17 cellular contexts compared by ENCODE assay signal in genomic region chr5:131386124-131386523, GRCh38.
DNase-seq lines count a peak whose midpoint lies in the region; ATAC-seq and TF ChIP-seq lines count a peak whose summit lies in the region.
"Had no signal": no experiment of that assay in that cellular context is flagged by ENCODE, and none has a peak within 500 bp of the region (broad histone marks: within the 10 kb centered on the region; RNA-seq: fewer than 3 reads in every experiment).

No MANE protein-coding gene starts in this region.

- peaks cover 76 to 99% (median 88%) of the 10 kb centered on the region in 3 donors for H3K4me1 Mint-ChIP-seq in CD8-positive, alpha-beta memory T cell
- H3K4me1 Mint-ChIP-seq in naive thymus-derived CD8-positive, alpha-beta T cell: peaks cover 36 to 92% (median 83%) of the 10 kb centered on the region in 4 donors

- H3K4me1 ChIP-seq in CD8-positive, alpha-beta memory T cell (ENCODE audit: insufficient read depth, low read length): peaks cover 49% of the 10 kb centered on the region

- no peak overlapping the region for H3K4me3 Mint-ChIP-seq in CD8-positive, alpha-beta memory T cell
- H3K4me3 Mint-ChIP-seq in naive thymus-derived CD8-positive, alpha-beta T cell: peak overlapping the region in 1 of 10 donors; percentile 36
- H3K4me3 Mint-ChIP-seq: activated CD4-positive, alpha-beta T cell treated with anti-CD3 and anti-CD28 coated beads, Interleukin-2, amount 10 ng/mL, durations not matched to agents 7 days and 5 days; type B pancreatic cell had no signal

- peak overlapping the region in 7 of 8 donors; percentile 45 to 97 (median 89) for H3K27ac Mint-ChIP-seq in CD8-positive, alpha-beta memory T cell
- peak overlapping the region in 9 of 10 donors; percentile 61 to 100 (median 86) for H3K27ac Mint-ChIP-seq in naive thymus-derived CD8-positive, alpha-beta T cell

- no peaks in the 10 kb centered on the region for H3K27me3 Mint-ChIP-seq in CD8-positive, alpha-beta memory T cell
- H3K27me3 Mint-ChIP-seq in naive thymus-derived CD8-positive, alpha-beta T cell: no peaks in the 10 kb centered on the region
- H3K27me3 Mint-ChIP-seq: activated CD4-positive, alpha-beta T cell treated with anti-CD3 and anti-CD28 coated beads, Interleukin-2, amount 10 ng/mL, durations not matched to agents 7 days and 5 days; type B pancreatic cell had no signal

- ATAC-seq in naive thymus-derived CD8-positive, alpha-beta T cell: no peak
- ATAC-seq in HG03139 (IDR thresholded peaks at IDR 0.05; ENCODE audit: unreplicated experiment): no peak
- ATAC-seq: esophagus mucosa, sciatic nerve had no signal

- no peaks in the 10 kb centered on the region for H3K9me3 Mint-ChIP-seq in CD8-positive, alpha-beta memory T cell
- H3K9me3 Mint-ChIP-seq in naive thymus-derived CD8-positive, alpha-beta T cell: peaks cover 0 to 1% (median 0%) of the 10 kb centered on the region in 9 donors
- H3K9me3 Mint-ChIP-seq: activated CD4-positive, alpha-beta T cell treated with anti-CD3 and anti-CD28 coated beads, Interleukin-2, amount 10 ng/mL, durations not matched to agents 7 days and 5 days; type B pancreatic cell had no signal

- H3K27ac ChIP-seq in C4-2B (peak overlapping the region; percentile 25; the same call in 1 of the 2 replicates), cingulate gyrus (ENCODE audit: low read depth, low read length) (peak overlapping the region; percentile 6)
- H3K27ac ChIP-seq in CD8-positive, alpha-beta memory T cell (ENCODE audit: low read depth, low read length): no peak overlapping the region
- H3K27ac ChIP-seq: SJCRH30 had no signal

- no peak overlapping the region for H3K4me3 ChIP-seq in CD8-positive, alpha-beta memory T cell (ENCODE audit: low read length)
- H3K4me3 ChIP-seq: SJCRH30 had no signal

- TF ChIP-seq CTCF in C4-2B (conservative IDR thresholded peaks at IDR 0.05): no peak

- no peaks in the 10 kb centered on the region for H3K9me3 ChIP-seq in CD8-positive, alpha-beta memory T cell (ENCODE audit: low read length)
- H3K9me3 ChIP-seq: SJCRH30 had no signal

- DNase-seq in CD8-positive, alpha-beta memory T cell: no peak
- DNase-seq in naive thymus-derived CD8-positive, alpha-beta T cell: no peak
- DNase-seq in NCI-H774 (lab: John Stamatoyannopoulos, UW) (no peak), AG08396 (ENCODE audit: low spot score) (no peak), H4 (ENCODE audit: low spot score) (no peak)
- DNase-seq: activated CD4-positive, alpha-beta T cell treated with anti-CD3 and anti-CD28 coated beads, Interleukin-2, amount 10 ng/mL, durations not matched to agents 7 days and 5 days; MM.1S; NCI-H187; stimulated activated CD4-positive, alpha-beta T cell treated with anti-CD3 and anti-CD28 coated beads, Interleukin-4, amount 100 ng/mL, for 24 hours; stimulated activated CD8-positive, alpha-beta memory T cell treated with anti-CD3 and anti-CD28 coated beads, Interleukin-4, amount 100 ng/mL, for 48 hours had no signal

- H3K27me3 ChIP-seq in CD8-positive, alpha-beta memory T cell (ENCODE audit: insufficient read depth, low read length, poor library complexity, severe bottlenecking): no peaks in the 10 kb centered on the region
- H3K27me3 ChIP-seq: SJCRH30 had no signal

- CTCF ChIA-PET in CD8-positive, alpha-beta memory T cell (lab: Charles Lee): interaction anchor here (1.2 to 1.7 kb wide), 4 partner anchors 10 to 277 kb away, joined by 3 read pairs; no protein-coding TSS in a partner anchor

- H3K36me3 ChIP-seq in CD8-positive, alpha-beta memory T cell (ENCODE audit: insufficient read depth, low read length): peaks cover 16% of the 10 kb centered on the region

- peaks cover 0 to 82% (median 14%) of the 10 kb centered on the region in 3 donors for H3K36me3 Mint-ChIP-seq in CD8-positive, alpha-beta memory T cell
- H3K36me3 Mint-ChIP-seq in naive thymus-derived CD8-positive, alpha-beta T cell: peaks cover 0 to 69% (median 25%) of the 10 kb centered on the region in 3 donors

- POLR2A ChIA-PET in CD8-positive, alpha-beta memory T cell (lab: Charles Lee): interaction anchor here (0.6 kb wide), 1 partner anchor 242 kb away, joined by 3 read pairs; no protein-coding TSS in a partner anchor
- POLR2A ChIA-PET in naive thymus-derived CD8-positive, alpha-beta T cell (lab: Charles Lee): interaction anchor here (11.1 kb wide), 1 partner anchor 120 kb away, joined by 159 read pairs; the partner anchor contains the start of gene CDC42SE2
